Comparison of ENCODE assay signal across 1 cellular context in the genomic region with DNA sequence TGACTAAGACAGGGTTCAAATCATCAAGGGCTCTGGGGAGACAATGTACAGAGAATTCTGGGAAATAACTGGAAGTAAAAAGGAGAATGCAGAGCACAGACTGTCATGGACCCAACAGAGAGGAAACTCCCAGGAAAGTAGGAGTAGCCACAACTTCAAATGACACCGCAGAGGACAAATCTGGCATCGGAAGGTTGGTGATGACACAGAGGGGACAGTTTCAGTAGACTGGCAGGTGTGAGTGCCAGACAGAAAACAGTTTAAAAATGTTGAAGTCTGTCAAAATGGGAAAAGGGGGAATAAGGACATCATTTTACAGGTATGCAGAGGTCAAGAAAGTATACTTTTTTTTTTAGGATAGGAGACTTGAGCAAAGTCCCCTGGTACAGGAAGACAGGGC.
TF ChIP-seq lines count a peak whose summit lies in the region.

No MANE protein-coding gene starts in this region.

TF ChIP-seq in GM23338, 12 proteins besides CTCF, POLR2A, EP300 and RAD21 (continued from another document):
- TF ChIP-seq, protein P1, sequence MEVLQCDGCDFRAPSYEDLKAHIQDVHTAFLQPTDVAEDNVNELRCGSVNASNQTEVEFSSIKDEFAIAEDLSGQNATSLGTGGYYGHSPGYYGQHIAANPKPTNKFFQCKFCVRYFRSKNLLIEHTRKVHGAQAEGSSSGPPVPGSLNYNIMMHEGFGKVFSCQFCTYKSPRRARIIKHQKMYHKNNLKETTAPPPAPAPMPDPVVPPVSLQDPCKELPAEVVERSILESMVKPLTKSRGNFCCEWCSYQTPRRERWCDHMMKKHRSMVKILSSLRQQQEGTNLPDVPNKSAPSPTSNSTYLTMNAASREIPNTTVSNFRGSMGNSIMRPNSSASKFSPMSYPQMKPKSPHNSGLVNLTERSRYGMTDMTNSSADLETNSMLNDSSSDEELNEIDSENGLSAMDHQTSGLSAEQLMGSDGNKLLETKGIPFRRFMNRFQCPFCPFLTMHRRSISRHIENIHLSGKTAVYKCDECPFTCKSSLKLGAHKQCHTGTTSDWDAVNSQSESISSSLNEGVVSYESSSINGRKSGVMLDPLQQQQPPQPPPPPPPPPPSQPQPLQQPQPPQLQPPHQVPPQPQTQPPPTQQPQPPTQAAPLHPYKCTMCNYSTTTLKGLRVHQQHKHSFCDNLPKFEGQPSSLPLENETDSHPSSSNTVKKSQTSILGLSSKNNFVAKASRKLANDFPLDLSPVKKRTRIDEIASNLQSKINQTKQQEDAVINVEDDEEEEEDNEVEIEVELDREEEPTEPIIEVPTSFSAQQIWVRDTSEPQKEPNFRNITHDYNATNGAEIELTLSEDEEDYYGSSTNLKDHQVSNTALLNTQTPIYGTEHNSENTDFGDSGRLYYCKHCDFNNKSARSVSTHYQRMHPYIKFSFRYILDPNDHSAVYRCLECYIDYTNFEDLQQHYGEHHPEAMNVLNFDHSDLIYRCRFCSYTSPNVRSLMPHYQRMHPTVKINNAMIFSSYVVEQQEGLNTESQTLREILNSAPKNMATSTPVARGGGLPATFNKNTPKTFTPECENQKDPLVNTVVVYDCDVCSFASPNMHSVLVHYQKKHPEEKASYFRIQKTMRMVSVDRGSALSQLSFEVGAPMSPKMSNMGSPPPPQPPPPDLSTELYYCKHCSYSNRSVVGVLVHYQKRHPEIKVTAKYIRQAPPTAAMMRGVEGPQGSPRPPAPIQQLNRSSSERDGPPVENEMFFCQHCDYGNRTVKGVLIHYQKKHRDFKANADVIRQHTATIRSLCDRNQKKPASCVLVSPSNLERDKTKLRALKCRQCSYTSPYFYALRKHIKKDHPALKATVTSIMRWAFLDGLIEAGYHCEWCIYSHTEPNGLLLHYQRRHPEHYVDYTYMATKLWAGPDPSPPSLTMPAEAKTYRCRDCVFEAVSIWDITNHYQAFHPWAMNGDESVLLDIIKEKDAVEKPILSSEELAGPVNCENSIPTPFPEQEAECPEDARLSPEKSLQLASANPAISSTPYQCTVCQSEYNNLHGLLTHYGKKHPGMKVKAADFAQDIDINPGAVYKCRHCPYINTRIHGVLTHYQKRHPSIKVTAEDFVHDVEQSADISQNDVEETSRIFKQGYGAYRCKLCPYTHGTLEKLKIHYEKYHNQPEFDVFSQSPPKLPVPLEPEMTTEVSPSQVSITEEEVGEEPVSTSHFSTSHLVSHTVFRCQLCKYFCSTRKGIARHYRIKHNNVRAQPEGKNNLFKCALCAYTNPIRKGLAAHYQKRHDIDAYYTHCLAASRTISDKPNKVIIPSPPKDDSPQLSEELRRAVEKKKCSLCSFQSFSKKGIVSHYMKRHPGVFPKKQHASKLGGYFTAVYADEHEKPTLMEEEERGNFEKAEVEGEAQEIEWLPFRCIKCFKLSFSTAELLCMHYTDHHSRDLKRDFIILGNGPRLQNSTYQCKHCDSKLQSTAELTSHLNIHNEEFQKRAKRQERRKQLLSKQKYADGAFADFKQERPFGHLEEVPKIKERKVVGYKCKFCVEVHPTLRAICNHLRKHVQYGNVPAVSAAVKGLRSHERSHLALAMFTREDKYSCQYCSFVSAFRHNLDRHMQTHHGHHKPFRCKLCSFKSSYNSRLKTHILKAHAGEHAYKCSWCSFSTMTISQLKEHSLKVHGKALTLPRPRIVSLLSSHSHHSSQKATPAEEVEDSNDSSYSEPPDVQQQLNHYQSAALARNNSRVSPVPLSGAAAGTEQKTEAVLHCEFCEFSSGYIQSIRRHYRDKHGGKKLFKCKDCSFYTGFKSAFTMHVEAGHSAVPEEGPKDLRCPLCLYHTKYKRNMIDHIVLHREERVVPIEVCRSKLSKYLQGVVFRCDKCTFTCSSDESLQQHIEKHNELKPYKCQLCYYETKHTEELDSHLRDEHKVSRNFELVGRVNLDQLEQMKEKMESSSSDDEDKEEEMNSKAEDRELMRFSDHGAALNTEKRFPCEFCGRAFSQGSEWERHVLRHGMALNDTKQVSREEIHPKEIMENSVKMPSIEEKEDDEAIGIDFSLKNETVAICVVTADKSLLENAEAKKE (CRISPR knock-in tag; IDR thresholded peaks at IDR 0.05): no peak
